ENCODE assay signal across 7 cellular contexts in genomic region chr17:42964161-42964932, GRCh38. TPM values are rescaled to one million over a fixed set of nuclear protein-coding genes. Genes with fewer than 3 reads are reported as not detected.
DNase-seq lines count a peak whose midpoint lies in the region; ATAC-seq and TF ChIP-seq lines count a peak whose summit lies in the region.

Gene AARSD1, minus strand, starts transcription at chr17:42964454. Its CDS starts 14 bp downstream, at chr17:42964440.

- peak; percentile 62 for TF ChIP-seq POLR2A in breast epithelium (IDR thresholded peaks at IDR 0.05)

- peak; percentile 96 for DNase-seq in NCI-H2227 (lab: John Stamatoyannopoulos, UW; ENCODE audit: unreplicated experiment)
- peak; percentile 96 for DNase-seq in WERI-Rb-1
- DNase-seq in breast epithelium (ENCODE audit: low spot score in 2 of 2), result peak; percentile 87 to 90
- peak; percentile 90 for DNase-seq in iPS-NIHi11 (ENCODE audit: low spot score)

- H3K4me3 ChIP-seq in WERI-Rb-1 (ENCODE audit: low read depth, low read length) (peak within 1 kb of the TSS; percentile 70), breast epithelium (peak within 1 kb of the TSS; percentile 60 to 79 (median 71)), skin epidermis (peak within 1 kb of the TSS; percentile 51 to 71 (median 65))

- TF ChIP-seq CTCF in WERI-Rb-1 (IDR thresholded peaks at IDR 0.05; ENCODE audit: low read depth, low read length), result no peak
- TF ChIP-seq CTCF in breast epithelium (IDR thresholded peaks at IDR 0.05), result no peak

- H3K27me3 ChIP-seq in WERI-Rb-1 (ENCODE audit: insufficient read depth, low read depth, severe bottlenecking) (no peaks in the 10 kb centered on the region), breast epithelium (no peaks in the 10 kb centered on the region)

- H3K36me3 ChIP-seq in WERI-Rb-1, result peaks cover 35% of the 10 kb centered on the region
- no peaks in the 10 kb centered on the region for H3K36me3 ChIP-seq in breast epithelium

- ATAC-seq in GM18520 (IDR thresholded peaks at IDR 0.05; ENCODE audit: unreplicated experiment), result peak; percentile 80
- peak; percentile 84 for ATAC-seq in HG03139 (IDR thresholded peaks at IDR 0.05; ENCODE audit: unreplicated experiment)

- peak within 1 kb of the TSS; percentile 68 for H3K27ac ChIP-seq in WERI-Rb-1
- peak within 1 kb of the TSS; percentile 82 to 90 for H3K27ac ChIP-seq in breast epithelium
- peak within 1 kb of the TSS; percentile 8 to 92 (median 83) for H3K27ac ChIP-seq in skin epidermis

- no peaks in the 10 kb centered on the region for H3K9me3 ChIP-seq in WERI-Rb-1 (ENCODE audit: severe bottlenecking)
- H3K9me3 ChIP-seq in breast epithelium, result no peaks in the 10 kb centered on the region

- H3K4me1 ChIP-seq in breast epithelium, result peaks cover 0 to 6% of the 10 kb centered on the region in 2 donors

- intact Hi-C loops in breast epithelium (cut with DNase I; ENCODE audit: low total_unique reads), result no loop called here

RNA-seq across cellular contexts. Expression of gene AARSD1, which starts in this region (rescaled TPM):
- total RNA-seq in breast epithelium, result 10 to 100 TPM; 25.3 to 34.7 (median 26.5) TPM

Comparison
In these comparisons a context has a peak if more than half of its experiments do, and no peak if none do; other contexts are left out.
1. Peak in every context shown above with its lines: DNase-seq, ATAC-seq, H3K4me3 ChIP-seq and H3K27ac ChIP-seq.